In the genomic region with DNA sequence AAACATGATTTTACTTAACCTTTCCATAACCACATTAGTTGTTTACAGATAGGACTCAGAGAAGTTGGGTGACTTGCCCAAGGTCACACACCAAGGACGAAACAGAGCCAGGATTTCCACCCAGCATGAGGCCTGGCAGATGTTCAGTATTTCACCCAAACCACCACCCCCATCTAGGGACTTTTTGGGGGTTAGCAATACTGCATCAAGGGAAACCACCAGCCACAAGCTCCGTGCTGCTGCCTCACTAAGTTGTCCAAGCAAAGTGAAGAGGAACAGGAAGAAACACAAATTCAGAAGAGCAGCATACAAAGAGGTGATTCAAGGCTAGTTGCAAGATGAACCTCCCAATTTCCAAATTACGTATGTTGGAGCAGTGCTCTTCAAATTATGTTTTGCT, we compare ENCODE assay signal across 10 cellular contexts.
DNase-seq lines count a peak whose midpoint lies in the region; ATAC-seq and TF ChIP-seq lines count a peak whose summit lies in the region.
"Had no signal": no experiment of that assay in that cellular context is flagged by ENCODE, and none has a peak within 500 bp of the region (broad histone marks: within the 10 kb centered on the region; RNA-seq: fewer than 3 reads in every experiment).

No MANE protein-coding gene starts in this region.

- H3K27ac ChIP-seq in A673 (ENCODE audit: low read depth, low read length, poor library complexity, severe bottlenecking): no peak overlapping the region
- no peak overlapping the region for H3K27ac ChIP-seq in gastrocnemius medialis

- H3K27me3 ChIP-seq in A673 (replicated peaks; ENCODE audit: insufficient read depth, low read depth, low read length, poor library complexity) (no peaks in the 10 kb centered on the region), gastrocnemius medialis (no peaks in the 10 kb centered on the region)

- intact Hi-C loops in A673 (cut with micrococcal nuclease; ENCODE audit: unreplicated experiment): no loop called here
- intact Hi-C loops in gastrocnemius medialis (cut with DNase I; ENCODE audit: low total_unique reads): no loop called here

- no peaks in the 10 kb centered on the region for H3K36me3 ChIP-seq in A673 (ENCODE audit: insufficient read depth, low read length, poor library complexity, severe bottlenecking)
- no peaks in the 10 kb centered on the region for H3K36me3 ChIP-seq in gastrocnemius medialis

- TF ChIP-seq POLR2A in gastrocnemius medialis (IDR thresholded peaks at IDR 0.05): no peak

- CTCF ChIA-PET in A673 (lab: Charles Lee): no interaction called here

- POLR2A ChIA-PET in A673 (lab: Charles Lee; ENCODE audit: low non-redundant PET): no interaction called here

- ATAC-seq in GM21717 (IDR thresholded peaks at IDR 0.05; ENCODE audit: unreplicated experiment) (peak; percentile 98), HG03469 (IDR thresholded peaks at IDR 0.05; ENCODE audit: unreplicated experiment) (peak; percentile 89), gastrocnemius medialis (no peak)

- no peaks in the 10 kb centered on the region for H3K9me3 ChIP-seq in A673 (ENCODE audit: low read depth, low read length, poor library complexity, severe bottlenecking)
- no peaks in the 10 kb centered on the region for H3K9me3 ChIP-seq in gastrocnemius medialis

- BruUV-seq in A673 (replicated peaks; lab: Mats Ljungman, UMichigan): no TSS peak

- in situ Hi-C loops in gastrocnemius medialis (cut with MboI; ENCODE audit: low sequenced_read_pairs in 4 of 4): no loop called here

- peak; percentile 20 to 21 for DNase-seq in activated T-cell treated with anti-CD3 and anti-CD28 coated beads, Interleukin-2, amount 50 U/mL, for 48 hours
- DNase-seq in activated T-cell treated with anti-CD3 and anti-CD28 coated beads for 4 hours (no peak), A673 (ENCODE audit: low spot score) (no peak), NCI-H2196 (lab: John Stamatoyannopoulos, UW; ENCODE audit: unreplicated experiment) (no peak), gastrocnemius medialis (no peak)
- peak; percentile 3 for DNase-seq in stimulated activated CD8-positive, alpha-beta memory T cell treated with anti-CD3 and anti-CD28 coated beads, Interleukin-12 subunit alpha, Interleukin-12 subunit beta, amount 100 ng/mL, for 1 hour (ENCODE audit: low read depth)
- DNase-seq: H9, NCI-H226 had no signal

- TF ChIP-seq CTCF in A673 (conservative IDR thresholded peaks at IDR 0.05; ENCODE audit: low read depth, low read length): no peak
- no peak for TF ChIP-seq CTCF in gastrocnemius medialis (IDR thresholded peaks at IDR 0.05 in 4 of 5, conservative IDR thresholded peaks at IDR 0.05 in 1 of 5)

- H3K4me3 ChIP-seq in A673 (ENCODE audit: low read depth, low read length, poor library complexity, severe bottlenecking) (no peak overlapping the region), gastrocnemius medialis (no peak overlapping the region)

- H3K4me1 ChIP-seq in A673 (ENCODE audit: insufficient read depth, low read length, poor library complexity, severe bottlenecking): no peaks in the 10 kb centered on the region
- H3K4me1 ChIP-seq in gastrocnemius medialis: no peaks in the 10 kb centered on the region

Comparison
In these comparisons a context has a peak if more than half of its experiments do, and no peak if none do; other contexts are left out.
1. DNase-seq: peak in activated T-cell treated with anti-CD3 and anti-CD28 coated beads, Interleukin-2, amount 50 U/mL, for 48 hours (2 of 2) and stimulated activated CD8-positive, alpha-beta memory T cell treated with anti-CD3 and anti-CD28 coated beads, Interleukin-12 subunit alpha, Interleukin-12 subunit beta, amount 100 ng/mL, for 1 hour (single experiment); none in activated T-cell treated with anti-CD3 and anti-CD28 coated beads for 4 hours (single experiment), A673 (single experiment), NCI-H2196 (single experiment) and gastrocnemius medialis (0 of 2).
2. ATAC-seq: peak in GM21717 (single experiment) and HG03469 (single experiment); none in gastrocnemius medialis (0 of 2).